In the genomic region with DNA sequence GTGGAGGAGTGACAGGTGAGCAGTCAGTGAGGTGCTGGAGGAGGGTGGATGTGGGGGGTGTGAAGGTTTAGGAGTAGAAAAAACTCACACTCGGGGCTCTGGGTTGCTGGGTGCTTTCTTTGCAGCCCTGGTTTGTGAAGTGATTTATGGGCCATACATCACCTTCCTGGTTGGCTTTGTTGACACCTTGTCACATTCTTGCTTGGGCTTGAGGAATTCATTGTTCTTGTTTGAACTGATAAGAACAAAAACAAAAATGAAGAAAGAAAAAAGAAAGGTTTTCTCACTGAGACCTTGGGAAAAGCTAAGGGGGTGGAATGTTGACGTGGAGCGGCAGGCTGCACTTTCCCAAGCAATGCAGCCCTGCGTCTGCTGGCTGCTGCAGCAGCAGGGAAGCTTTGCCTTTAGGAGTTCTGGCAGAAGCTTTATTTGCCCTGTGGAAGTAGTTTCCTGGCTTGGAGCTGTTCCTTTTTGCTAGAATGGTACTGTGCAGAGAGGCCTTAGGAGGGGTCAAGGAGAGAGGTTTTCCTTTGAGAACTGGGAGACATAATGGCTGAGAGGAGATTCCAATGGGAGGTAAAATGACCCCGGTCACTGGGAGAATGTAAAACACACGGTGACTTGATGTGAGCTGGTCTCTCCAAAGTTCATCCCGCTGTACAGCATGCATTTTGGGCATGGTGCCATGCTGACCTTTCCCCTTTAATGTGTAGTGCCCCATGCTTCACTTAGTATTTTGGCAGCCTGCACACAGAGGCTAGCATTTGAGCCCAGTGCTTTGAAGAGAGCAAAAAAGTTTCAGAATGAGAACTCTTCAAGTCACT, we compare ENCODE assay signal across 15 cellular contexts. TPM values are rescaled to one million over a fixed set of nuclear protein-coding genes. Genes with fewer than 3 reads are reported as not detected.
DNase-seq lines count a peak whose midpoint lies in the region; ATAC-seq, FAIRE-seq and TF ChIP-seq lines count a peak whose summit lies in the region.
"Had no signal": no experiment of that assay in that cellular context is flagged by ENCODE, and none has a peak within 500 bp of the region (broad histone marks: within the 10 kb centered on the region; RNA-seq: fewer than 3 reads in every experiment).

No MANE protein-coding gene starts in this region.

- 0 out of 2 replicates have a peak overlapping the region, but pooled peaks have one; percentile 5 for H3K27ac ChIP-seq in PC-3 (ENCODE audit: low read length)
- H3K27ac ChIP-seq in left lung: no peak overlapping the region

- no peaks in the 10 kb centered on the region for H3K9me3 Mint-ChIP-seq in endothelial cell (ENCODE audit: unreplicated experiment)
- H3K9me3 Mint-ChIP-seq in nephron: no peaks in the 10 kb centered on the region
- H3K9me3 Mint-ChIP-seq: activated CD4-positive, alpha-beta T cell treated with anti-CD3 and anti-CD28 coated beads, Interleukin-2, amount 10 ng/mL, durations not matched to agents 24 days and 14 days; naive thymus-derived CD8-positive, alpha-beta T cell had no signal

- BruUV-seq in PC-3 (replicated peaks; lab: Mats Ljungman, UMichigan): no TSS peak

- H3K36me3 Mint-ChIP-seq in endothelial cell (ENCODE audit: low read depth, unreplicated experiment) (peaks cover 6% of the 10 kb centered on the region), nephron (ENCODE audit: low read depth) (peaks cover 41% of the 10 kb centered on the region)
- H3K36me3 Mint-ChIP-seq: naive thymus-derived CD8-positive, alpha-beta T cell had no signal

- DNase-seq in Daoy (ENCODE audit: low read depth): peak; percentile 33
- peak; percentile 35 for DNase-seq in PC-3
- no peak for DNase-seq in endothelial cell (ENCODE audit: low spot score)
- no peak for DNase-seq in HTR-8/SVneo (ENCODE audit: insufficient read length, low spot score)
- DNase-seq in left lung: no peak
- DNase-seq: activated CD4-positive, alpha-beta T cell treated with anti-CD3 and anti-CD28 coated beads, Interleukin-2, amount 10 ng/mL, durations not matched to agents 24 days and 14 days; activated naive CD4-positive, alpha-beta T cell; AML-193; HCEC 1CT; MG63; naive thymus-derived CD8-positive, alpha-beta T cell; NCI-H774 had no signal

- peaks cover 57% of the 10 kb centered on the region for H3K4me1 ChIP-seq in PC-3 (ENCODE audit: insufficient read depth, low read length)
- peaks cover 0 to 28% of the 10 kb centered on the region in 2 donors for H3K4me1 ChIP-seq in left lung

- intact Hi-C loops in PC-3 (cut with micrococcal nuclease): loop anchor here (5.0 kb wide), 3 partner anchors 40 to 570 kb away; no protein-coding TSS in a partner anchor
- intact Hi-C loops in left lung (cut with DNase I): no loop called here

- FAIRE-seq in HTR-8/SVneo (lab: Jason Lieb, UNC): no peak

- peaks cover 97% of the 10 kb centered on the region for H3K79me2 ChIP-seq in PC-3 (ENCODE audit: low read length)

- H3K4me2 ChIP-seq in PC-3 (ENCODE audit: low read length): no peak overlapping the region

- peak overlapping the region; percentile 58 for H3K27ac Mint-ChIP-seq in endothelial cell (ENCODE audit: unreplicated experiment)
- peak overlapping the region; percentile 89 to 97 (median 94) for H3K27ac Mint-ChIP-seq in nephron
- H3K27ac Mint-ChIP-seq: activated CD4-positive, alpha-beta T cell treated with anti-CD3 and anti-CD28 coated beads, Interleukin-2, amount 10 ng/mL, durations not matched to agents 24 days and 14 days; naive thymus-derived CD8-positive, alpha-beta T cell had no signal

- H3K4me1 Mint-ChIP-seq in endothelial cell (ENCODE audit: unreplicated experiment) (peaks cover 35% of the 10 kb centered on the region), nephron (peaks cover 49% of the 10 kb centered on the region)
- H3K4me1 Mint-ChIP-seq: activated CD4-positive, alpha-beta T cell treated with anti-CD3 and anti-CD28 coated beads, Interleukin-2, amount 10 ng/mL, durations not matched to agents 24 days and 14 days had no signal

- H3K4me3 Mint-ChIP-seq in endothelial cell (ENCODE audit: unreplicated experiment): no peak overlapping the region
- peak overlapping the region; percentile 14 to 50 (median 33) for H3K4me3 Mint-ChIP-seq in nephron
- H3K4me3 Mint-ChIP-seq: activated CD4-positive, alpha-beta T cell treated with anti-CD3 and anti-CD28 coated beads, Interleukin-2, amount 10 ng/mL, durations not matched to agents 24 days and 14 days; naive thymus-derived CD8-positive, alpha-beta T cell had no signal

- H3K27me3 ChIP-seq in PC-3 (ENCODE audit: low read length): no peaks in the 10 kb centered on the region
- peaks cover 0 to 24% of the 10 kb centered on the region in 2 donors for H3K27me3 ChIP-seq in left lung
- H3K27me3 ChIP-seq: MG63 had no signal

- H3K9me2 ChIP-seq in PC-3 (replicated peaks; ENCODE audit: low read length): no peaks in the 10 kb centered on the region

- H3K4me3 ChIP-seq in PC-3 (ENCODE audit: low read length): no peak overlapping the region
- H3K4me3 ChIP-seq in left lung: no peak overlapping the region
- H3K4me3 ChIP-seq: MG63 had no signal

- H3K27me3 Mint-ChIP-seq in endothelial cell (ENCODE audit: unreplicated experiment): peaks cover 1% of the 10 kb centered on the region
- peaks cover 4% of the 10 kb centered on the region for H3K27me3 Mint-ChIP-seq in nephron (ENCODE audit: low read depth)

- H3F3A ChIP-seq in PC-3 (ENCODE audit: low read length, unreplicated experiment): peaks cover 45% of the 10 kb centered on the region

- H3K9me3 ChIP-seq in PC-3 (ENCODE audit: low read length): no peaks in the 10 kb centered on the region
- H3K9me3 ChIP-seq in left lung: no peaks in the 10 kb centered on the region
- H3K9me3 ChIP-seq: MG63 had no signal

- H4K20me1 ChIP-seq in PC-3 (ENCODE audit: low read length): peaks cover 86% of the 10 kb centered on the region

- TF ChIP-seq CTCF in PC-3 (conservative IDR thresholded peaks at IDR 0.05; ENCODE audit: low read depth, low read length) (no peak), endothelial cell (IDR thresholded peaks at IDR 0.05; ENCODE audit: unreplicated experiment) (no peak), nephron (IDR thresholded peaks at IDR 0.05; ENCODE audit: unreplicated experiment in 3 of 3) (no peak), left lung (IDR thresholded peaks at IDR 0.05) (no peak)

- H3K9ac ChIP-seq in PC-3 (ENCODE audit: low read length): no peak overlapping the region

- CTCF ChIA-PET in PC-3 (lab: Charles Lee): no interaction called here

- POLR2A ChIA-PET in PC-3 (lab: Charles Lee; ENCODE audit: unreplicated experiment): no interaction called here

- no peak overlapping the region for H2AFZ ChIP-seq in PC-3 (ENCODE audit: low read length)

- peaks cover 81% of the 10 kb centered on the region for H3K36me3 ChIP-seq in PC-3 (ENCODE audit: low read depth, low read length)
- no peaks in the 10 kb centered on the region for H3K36me3 ChIP-seq in left lung
- H3K36me3 ChIP-seq: MG63 had no signal

- ATAC-seq in PC-3 (no peak; the same call in 1 of the 2 replicates), GM21528 (IDR thresholded peaks at IDR 0.05; ENCODE audit: low FRiP score, unreplicated experiment) (no peak), GM21390 (IDR thresholded peaks at IDR 0.05; ENCODE audit: unreplicated experiment) (no peak), left lung (no peak)
- ATAC-seq: naive thymus-derived CD8-positive, alpha-beta T cell had no signal

RNA-seq across cellular contexts. Expression of a gene that starts 52.8 kb away (rescaled TPM):
- 67.7 and 88.0 TPM in 2 replicates for total RNA-seq in Daoy (2014; rRNA removed; shearing (Covaris generic))
- total RNA-seq in PC-3 (2014; rRNA removed) (159 and 171 TPM in 2 replicates), endothelial cell (ENCODE audit: unreplicated experiment) (89.6 TPM), left lung (under 1 TPM; 0.09 to 0.10 TPM)
- total RNA-seq: naive thymus-derived CD8-positive, alpha-beta T cell had no signal

Comparison
In these comparisons a context has a peak if more than half of its experiments do, and no peak if none do; other contexts are left out.
1. DNase-seq: peak in Daoy (single experiment) and PC-3 (single experiment); none in endothelial cell (single experiment), HTR-8/SVneo (single experiment) and left lung (0 of 2).
2. RNA of a gene that starts 52.8 kb away (total RNA-seq): 159 to 171 TPM in PC-3, 89.6 TPM in endothelial cell (single experiment) and 67.7 to 88.0 TPM in Daoy; 0.09 to 0.10 TPM in left lung; every median in the first group is over 10 times any median in the second.